In the genomic region with DNA sequence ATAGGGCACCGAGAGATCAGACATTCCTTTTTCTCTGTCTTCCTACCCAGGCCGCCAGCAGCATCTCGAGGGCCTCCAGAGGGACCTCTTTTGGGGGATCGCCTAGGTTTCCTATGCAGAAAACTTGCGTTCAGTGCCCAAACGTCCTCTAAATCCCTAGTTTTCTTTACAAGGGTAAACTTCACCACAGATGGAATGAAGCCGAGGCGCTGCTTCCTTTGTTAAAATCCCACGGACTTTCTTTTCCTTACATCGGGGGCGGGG, we compare ENCODE assay signal across 8 cellular contexts. TPM values are rescaled to one million over a fixed set of nuclear protein-coding genes. Genes with fewer than 3 reads are reported as not detected.
A peak's percentile ranks its signal among the peaks of the same experiment; 100 is the strongest.
DNase-seq lines count a peak whose midpoint lies in the region; ATAC-seq and TF ChIP-seq lines count a peak whose summit lies in the region.

No MANE protein-coding gene starts in this region.

- no peak overlapping the region for H2AK5ac ChIP-seq in mesenchymal stem cell (ENCODE audit: low read length, severe bottlenecking)

- H3K14ac ChIP-seq in mesenchymal stem cell (ENCODE audit: low read length in 2 of 2) = peak overlapping the region in 1 of 2 experiments; percentile 65

- no peak for TF ChIP-seq CTCF in heart right ventricle (IDR thresholded peaks at IDR 0.05)
- no peak for TF ChIP-seq CTCF in body of pancreas (IDR thresholded peaks at IDR 0.05)
- no peak for TF ChIP-seq CTCF in vagina (IDR thresholded peaks at IDR 0.05)

- no peaks in the 10 kb centered on the region for H3K36me3 ChIP-seq in heart right ventricle
- H3K36me3 ChIP-seq in body of pancreas (replicated peaks in 1 of 2; ENCODE audit: insufficient read depth in 1 of 2, low read depth in 2 of 2) = no peaks in the 10 kb centered on the region
- H3K36me3 ChIP-seq in mesenchymal stem cell (ENCODE audit: control insufficient read depth in 1 of 2, insufficient read depth in 2 of 2, low read depth in 1 of 2, low read length in 2 of 2) = peaks cover 0 to 3% of the 10 kb centered on the region in 2 experiments
- H3K36me3 ChIP-seq in vagina = no peaks in the 10 kb centered on the region

- H3K27me3 ChIP-seq in heart right ventricle (no peaks in the 10 kb centered on the region), body of pancreas (no peaks in the 10 kb centered on the region), mesenchymal stem cell (ENCODE audit: control insufficient read depth in 1 of 2, insufficient read depth in 1 of 2, low read length in 2 of 2) (no peaks in the 10 kb centered on the region), vagina (no peaks in the 10 kb centered on the region)

- H3K23ac ChIP-seq in mesenchymal stem cell (ENCODE audit: low read length in 2 of 2) = peak overlapping the region in 1 of 2 experiments; percentile 67

- ATAC-seq in heart right ventricle = no peak
- no peak for ATAC-seq in body of pancreas
- no peak for ATAC-seq in HG02852 (IDR thresholded peaks at IDR 0.05; ENCODE audit: unreplicated experiment)
- ATAC-seq in GM19397 (IDR thresholded peaks at IDR 0.05; ENCODE audit: unreplicated experiment) = no peak

- H3K4me1 ChIP-seq in heart right ventricle (peaks cover 2 to 54% (median 43%) of the 10 kb centered on the region in 9 donors), body of pancreas (peaks cover 45% of the 10 kb centered on the region), mesenchymal stem cell (ENCODE audit: control insufficient read depth, insufficient read depth, low read depth, low read length) (peaks cover 10% of the 10 kb centered on the region), vagina (peaks cover 43% of the 10 kb centered on the region)

- peak overlapping the region; percentile 83 for H4K91ac ChIP-seq in mesenchymal stem cell (ENCODE audit: low read length)

- H3K79me1 ChIP-seq in mesenchymal stem cell (replicated peaks; ENCODE audit: low read length, poor library complexity, severe bottlenecking) = no peaks in the 10 kb centered on the region

- H3K4ac ChIP-seq in mesenchymal stem cell (ENCODE audit: low read depth in 1 of 2, low read length in 2 of 2) = peak overlapping the region in 1 of 2 experiments; percentile 95

- no peak overlapping the region for H2AFZ ChIP-seq in mesenchymal stem cell (ENCODE audit: low read depth, low read length)

- TF ChIP-seq POLR2A in body of pancreas (IDR thresholded peaks at IDR 0.05) (no peak), vagina (IDR thresholded peaks at IDR 0.05) (no peak)

- DNase-seq in heart right ventricle (no peak), cardiac septum (ENCODE audit: low spot score) (no peak), body of pancreas (no peak), mesenchymal stem cell (peak; percentile 43), vagina (ENCODE audit: extremely low spot score in 2 of 2) (no peak), NCI-H1436 treated with DMSO at 0.1 percent for 48 hours (lab: John Stamatoyannopoulos, UW) (no peak)

- H3K18ac ChIP-seq in mesenchymal stem cell (ENCODE audit: low read depth in 1 of 2, low read length in 2 of 2) = peak overlapping the region; percentile 87 to 95

- intact Hi-C loops in heart right ventricle (cut with DNase I) = loop anchor here in 6 of 10 donors (5.0 to 10.0 kb wide), 3 partner anchors 41 to 56 kb away; no protein-coding TSS in a partner anchor
- intact Hi-C loops in cardiac septum (cut with DNase I) = loop anchor here (2.0 to 5.0 kb wide), 3 partner anchors 56 to 239 kb away; no protein-coding TSS in a partner anchor
- intact Hi-C loops in body of pancreas (cut with DNase I) = no loop called here
- intact Hi-C loops in vagina (cut with DNase I) = loop anchor here (2.0 kb wide), 2 partner anchors 58 to 112 kb away; no protein-coding TSS in a partner anchor

- peak overlapping the region; percentile 67 for H2BK5ac ChIP-seq in mesenchymal stem cell (ENCODE audit: low read depth, low read length, poor library complexity, severe bottlenecking)

- 0% methylated on average over 11 of the region's 11 CpGs for WGBS in heart right ventricle, 2 donors
- 0% methylated on average over 10 to 11 of the region's 11 CpGs for WGBS in body of pancreas, 2 donors
- under 1% methylated on average over 11 of the region's 11 CpGs for WGBS in mesenchymal stem cell

- H3K9me3 ChIP-seq in heart right ventricle (no peaks in the 10 kb centered on the region), body of pancreas (no peaks in the 10 kb centered on the region), mesenchymal stem cell (ENCODE audit: control insufficient read depth, low read length) (no peaks in the 10 kb centered on the region), vagina (no peaks in the 10 kb centered on the region)

- no peak overlapping the region for H4K8ac ChIP-seq in mesenchymal stem cell (ENCODE audit: low read length)

- no peak overlapping the region for H2BK15ac ChIP-seq in mesenchymal stem cell (ENCODE audit: low read depth, poor library complexity, severe bottlenecking)

- peak overlapping the region; percentile 38 for H3K4me2 ChIP-seq in mesenchymal stem cell (ENCODE audit: low read length, poor library complexity, severe bottlenecking)

- no peak overlapping the region for H2BK12ac ChIP-seq in mesenchymal stem cell (ENCODE audit: low read length in 2 of 2)

- H3K4me3 ChIP-seq in heart right ventricle = peak overlapping the region; percentile 69 to 84 (median 76)
- H3K4me3 ChIP-seq in body of pancreas = peak overlapping the region; percentile 23 to 74
- H3K4me3 ChIP-seq in mesenchymal stem cell (ENCODE audit: insufficient read depth in 1 of 2, low read depth in 1 of 2, low read length in 2 of 2) = peak overlapping the region; percentile 89 to 95
- peak overlapping the region; percentile 77 to 91 for H3K4me3 ChIP-seq in vagina

- H2BK120ac ChIP-seq in mesenchymal stem cell (ENCODE audit: low read depth, low read length) = peak overlapping the region; percentile 90

- H3K9ac ChIP-seq in mesenchymal stem cell (ENCODE audit: low read length) = peak overlapping the region; percentile 98

- H3K27ac ChIP-seq in heart right ventricle (peak overlapping the region; percentile 87 to 99 (median 98)), body of pancreas (peak overlapping the region; percentile 94 to 100 (median 98)), mesenchymal stem cell (ENCODE audit: low read length, poor library complexity, severe bottlenecking) (peak overlapping the region; percentile 74), vagina (peak overlapping the region; percentile 98)

RNA-seq across cellular contexts. Expression of gene RHEB, which starts 1.0 kb away (rescaled TPM):
- 100 to 1,000 TPM in 8 of 10 donors, 10 to 100 TPM in 2; 87.0 to 166 (median 104) TPM for total RNA-seq in heart right ventricle
- 100 to 1,000 TPM in 1 of 2 donors, 10 to 100 TPM in 1; 56.0 to 174 TPM for polyA plus RNA-seq in heart right ventricle
- 113 TPM for total RNA-seq in cardiac septum
- total RNA-seq in body of pancreas = 10 to 100 TPM; 44.9 to 91.0 TPM
- polyA plus RNA-seq in mesenchymal stem cell (2013, experiment 1 of 2) = 87.3 TPM
- 88.1 TPM for polyA plus RNA-seq in mesenchymal stem cell (2013, experiment 2 of 2)
- 74.2 TPM for total RNA-seq in vagina
